ENCODE assay signal across 22 cellular contexts in the genomic region with DNA sequence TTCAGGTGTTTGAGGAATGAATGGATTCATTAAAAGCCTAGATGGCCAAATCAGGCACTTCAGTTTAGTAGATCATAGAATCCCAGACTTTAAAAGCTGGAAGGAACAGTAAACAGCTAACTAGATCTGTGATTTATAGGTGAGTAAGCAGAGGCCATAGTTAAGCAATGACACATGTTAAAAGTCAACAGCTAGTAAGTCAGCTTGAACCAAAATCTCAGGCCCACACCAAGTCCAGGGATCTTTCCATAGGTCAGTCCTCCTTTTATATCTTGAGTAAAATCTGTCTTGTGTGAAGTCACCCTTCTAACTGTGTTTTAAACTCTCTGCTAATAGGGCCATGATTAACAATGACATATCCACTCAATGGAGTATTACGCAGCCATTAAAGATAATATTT.
DNase-seq lines count a peak whose midpoint lies in the region; ATAC-seq and TF ChIP-seq lines count a peak whose summit lies in the region.
"Had no signal": no experiment of that assay in that cellular context is flagged by ENCODE, and none has a peak within 500 bp of the region (broad histone marks: within the 10 kb centered on the region; RNA-seq: fewer than 3 reads in every experiment).

No MANE protein-coding gene starts in this region.

- H3K27ac ChIP-seq in GM23248 (no peak overlapping the region), Panc1 (ENCODE audit: low read length) (no peak overlapping the region), substantia nigra (ENCODE audit: low read depth, low read length, poor library complexity, severe bottlenecking) (no peak overlapping the region)
- H3K27ac ChIP-seq: KMS-11, SK-N-MC had no signal

- no peak overlapping the region for H2AFZ ChIP-seq in GM23248

- H3K4me1 ChIP-seq in GM23248 (ENCODE audit: insufficient read depth) (no peaks in the 10 kb centered on the region), Panc1 (ENCODE audit: control insufficient read depth, insufficient read depth, low read length) (no peaks in the 10 kb centered on the region)

- no peaks in the 10 kb centered on the region for H3K79me2 ChIP-seq in GM23248 (ENCODE audit: insufficient read depth)

- WGBS in GM23248 (ENCODE audit: low coverage in 1 of 2, low lambda C conversion rate in 2 of 2, missing lambda C conversion rate in 2 of 2), 2 experiments: 61 to 65% methylated on average over 1 of the region's 1 CpG

- POLR2A ChIA-PET in Panc1 (lab: Charles Lee): interaction anchor here (0.5 to 0.7 kb wide), 2 partner anchors 9 to 29 kb away, joined by 4 to 6 read pairs; no protein-coding TSS in a partner anchor

- CTCF ChIA-PET in Panc1 (lab: Charles Lee): interaction anchor here (0.5 kb wide), 1 partner anchor 30 kb away, joined by 4 read pairs; no protein-coding TSS in a partner anchor

- H3K4me2 ChIP-seq in GM23248 (ENCODE audit: unreplicated experiment): no peak overlapping the region
- H3K4me2 ChIP-seq: KMS-11 had no signal

- intact Hi-C loops in Panc1 (cut with micrococcal nuclease; ENCODE audit: unreplicated experiment): no loop called here

- DNase-seq in GM23248 (peak; percentile 19), Panc1 (ENCODE audit: low read depth, low spot score) (no peak), epithelial cell of esophagus (ENCODE audit: low read depth) (peak; percentile 57), kidney tubule cell (ENCODE audit: low spot score) (peak; percentile 61), NK-92 (lab: John Stamatoyannopoulos, UW; ENCODE audit: unreplicated experiment) (no peak), ACHN (no peak), substantia nigra (lab: John Stamatoyannopoulos, UW) (no peak)
- DNase-seq: CD4-positive, CD25-positive, alpha-beta regulatory T cell; DMS79; IMR-90; MV-4-11; NCI-H1105 treated with DMSO at 0.1 percent for 48 hours; NCI-H2081; NCI-H2171; NCI-H524; NCI-H774; RPMI8226; SHP77 treated with DMSO at 0.1 percent for 48 hours had no signal

- H3K27me3 ChIP-seq in GM23248 (replicated peaks; ENCODE audit: insufficient read depth) (peaks cover 19% of the 10 kb centered on the region), Panc1 (ENCODE audit: control insufficient read depth, insufficient read depth, low read length) (no peaks in the 10 kb centered on the region)

- ATAC-seq in Panc1: peak; percentile 81
- ATAC-seq in GM21723 (IDR thresholded peaks at IDR 0.05; ENCODE audit: unreplicated experiment): no peak

- H3K9me2 ChIP-seq in GM23248 (ENCODE audit: insufficient read depth): no peaks in the 10 kb centered on the region

- H3K4me3 ChIP-seq in GM23248: no peak overlapping the region
- H3K4me3 ChIP-seq in Panc1 (ENCODE audit: low read depth in 2 of 2, low read length in 2 of 2): no peak overlapping the region
- H3K4me3 ChIP-seq in epithelial cell of esophagus (ENCODE audit: low read length): no peak overlapping the region
- H3K4me3 ChIP-seq: GM12878, SK-N-MC had no signal

- TF ChIP-seq CTCF in Panc1 (IDR thresholded peaks at IDR 0.05): no peak
- TF ChIP-seq CTCF in epithelial cell of esophagus (IDR thresholded peaks at IDR 0.05; ENCODE audit: insufficient read depth, low read depth, low read length, missing control alignments): no peak

- H3K9me3 ChIP-seq in GM23248 (ENCODE audit: low read depth) (no peaks in the 10 kb centered on the region), Panc1 (ENCODE audit: control insufficient read depth, insufficient read depth, low read depth, low read length) (peaks cover 5% of the 10 kb centered on the region; the same call in 1 of the 2 replicates)

- H3K36me3 ChIP-seq in GM23248 (ENCODE audit: low read depth) (no peaks in the 10 kb centered on the region), Panc1 (ENCODE audit: control insufficient read depth, insufficient read depth, low read length) (no peaks in the 10 kb centered on the region)

- in situ Hi-C loops in GM23248 (cut with MboI) (no loop called here), Panc1 (cut with HindIII; ENCODE audit: low pct_unique_long_range_greater_than_20kb, low sequenced_read_pairs) (no loop called here), ACHN (cut with HindIII; ENCODE audit: low pct_ligation_motif_present, low pct_unique_long_range_greater_than_20kb, low sequenced_read_pairs) (no loop called here)

- H4K20me1 ChIP-seq in GM23248 (ENCODE audit: insufficient read depth): no peaks in the 10 kb centered on the region

- BruUV-seq in Panc1 (replicated peaks; lab: Mats Ljungman, UMichigan): no TSS peak

- H3F3A ChIP-seq in GM23248 (ENCODE audit: insufficient read depth): peaks cover 7% of the 10 kb centered on the region; the same call in 1 of the 2 replicates

- H3K9ac ChIP-seq in GM23248: no peak overlapping the region
- H3K9ac ChIP-seq: KMS-11 had no signal

Comparison
In these comparisons a context has a peak if more than half of its experiments do, and no peak if none do; other contexts are left out.
1. DNase-seq: peak in GM23248 (single experiment), epithelial cell of esophagus (single experiment) and kidney tubule cell (single experiment); none in Panc1 (single experiment), NK-92 (single experiment), ACHN (single experiment) and substantia nigra (0 of 49).